In genomic region chr1:227234998-227235405, GRCh38 we compare ENCODE assay signal across 8 cellular contexts.
A peak's percentile ranks its signal among the peaks of the same experiment; 100 is the strongest.
DNase-seq lines count a peak whose midpoint lies in the region; ATAC-seq, FAIRE-seq and TF ChIP-seq lines count a peak whose summit lies in the region.

No MANE protein-coding gene starts in this region.

- WGBS in K562 (ENCODE audit: insufficient coverage, low coverage, missing lambda C conversion rate) = 15% methylated on average over 1 of the region's 1 CpG

- H3K9me3 ChIP-seq in K562 (replicated peaks; ENCODE audit: control insufficient read depth, insufficient read depth, low read depth, low read length) = no peaks in the 10 kb centered on the region

- intact Hi-C loops in K562 (cut with micrococcal nuclease) = loop anchor here (1.0 to 2.0 kb wide), 2 partner anchors 82 to 202 kb away; no protein-coding TSS in a partner anchor

- FAIRE-seq in K562 (lab: Jason Lieb, UNC) (peak; percentile 87), islet of Langerhans (lab: Jason Lieb, UNC) (peak; percentile 53)

- no peaks in the 10 kb centered on the region for H3K27me3 ChIP-seq in K562 (ENCODE audit: control insufficient read depth in 2 of 2, insufficient read depth in 2 of 2, low read length in 2 of 2)

- peak; percentile 98 for ATAC-seq in K562
- no peak for ATAC-seq in HG03095 (IDR thresholded peaks at IDR 0.05; ENCODE audit: unreplicated experiment)
- no peak for ATAC-seq in activated T-helper 17 cell treated with anti-CD3 and anti-CD28 coated beads, Interleukin-2, amount 50 U/mL, for 72 hours (replicated peaks)

- H3K9me1 ChIP-seq in K562 (ENCODE audit: control insufficient read depth, insufficient read depth, low read length) = no peaks in the 10 kb centered on the region

- no peaks in the 10 kb centered on the region; the same call in 1 of the 2 replicates for H4K20me1 ChIP-seq in K562 (replicated peaks; ENCODE audit: control insufficient read depth, insufficient read depth, low read length)

- BruUV-seq in K562 (replicated peaks; lab: Mats Ljungman, UMichigan) = no TSS peak

- no peak overlapping the region for H3K27ac Mint-ChIP-seq in activated T-helper 17 cell treated with anti-CD3 and anti-CD28 coated beads, Interleukin-2, amount 50 U/mL, for 72 hours

- H3K4me3 ChIP-seq in AG10803 (ENCODE audit: low read length) (no peak overlapping the region), K562 (no peak overlapping the region)

- H2AFZ ChIP-seq in K562 (ENCODE audit: low read depth, low read length) = no peak overlapping the region

- no peak for TF ChIP-seq POLR2A in K562 (conservative IDR thresholded peaks at IDR 0.05)

- DNase-seq in AG10803 (ENCODE audit: low read depth) (peak; percentile 64), GM13977 (ENCODE audit: low spot score) (peak; percentile 27), NCI-H226 (peak; percentile 20), K562 (ENCODE audit: extremely low read depth in 1 of 4, low spot score in 3 of 4) (peak; percentile 69 to 90 (median 82)), NOMO-1 (lab: John Stamatoyannopoulos, UW; ENCODE audit: unreplicated experiment in 2 of 2) (no peak)

- POLR2A ChIA-PET in K562 (lab: Yijun Ruan, JAX) = no interaction called here

- in situ Hi-C loops in GM13977 (cut with MboI; ENCODE audit: low pct_unique_long_range_greater_than_20kb, low sequenced_read_pairs, unreplicated experiment) (no loop called here), K562 (cut with MboI) (loop anchor here (10.0 kb wide), 1 partner anchor 200 kb away; no protein-coding TSS in a partner anchor)

- no peak overlapping the region for H3K4me2 ChIP-seq in K562 (ENCODE audit: insufficient read depth, low read length)

- H3K4me1 Mint-ChIP-seq in activated T-helper 17 cell treated with anti-CD3 and anti-CD28 coated beads, Interleukin-2, amount 50 U/mL, for 72 hours = no peaks in the 10 kb centered on the region

- TF ChIP-seq CTCF in AG10803 (conservative IDR thresholded peaks at IDR 0.05; ENCODE audit: low read length) (peak; percentile 59), GM13977 (IDR thresholded peaks at IDR 0.05; ENCODE audit: extremely low read depth, insufficient read depth, missing control alignments) (peak; percentile 30), K562 (IDR thresholded peaks at IDR 0.05 in 2 of 3, conservative IDR thresholded peaks at IDR 0.05 in 1 of 3; ENCODE audit: insufficient read depth in 2 of 3, low read depth in 1 of 3, low read length in 3 of 3) (peak; percentile 85 to 89 (median 88))

- peak; percentile 68 for TF ChIP-seq EP300 in K562 (IDR thresholded peaks at IDR 0.05; ENCODE audit: low read length)

- peaks cover 75% of the 10 kb centered on the region for H3K79me2 ChIP-seq in K562 (ENCODE audit: control insufficient read depth, insufficient read depth, low read length)

- H3K27me3 Mint-ChIP-seq in activated T-helper 17 cell treated with anti-CD3 and anti-CD28 coated beads, Interleukin-2, amount 50 U/mL, for 72 hours = peaks cover 22% of the 10 kb centered on the region

- TF ChIP-seq RAD21 in K562 (CRISPR knock-in tag; conservative IDR thresholded peaks at IDR 0.05 in 1 of 2, IDR thresholded peaks at IDR 0.05 in 1 of 2) = peak; percentile 55 to 90

- no peaks in the 10 kb centered on the region for H3K9me3 Mint-ChIP-seq in activated T-helper 17 cell treated with anti-CD3 and anti-CD28 coated beads, Interleukin-2, amount 50 U/mL, for 72 hours

- H3K27ac ChIP-seq in K562 (ENCODE audit: extremely low read depth, low read depth, low read length) = peak overlapping the region; percentile 5; the same call in 1 of the 3 replicates

- no peak overlapping the region for H3K4me3 Mint-ChIP-seq in activated T-helper 17 cell treated with anti-CD3 and anti-CD28 coated beads, Interleukin-2, amount 50 U/mL, for 72 hours

- H3K4me1 ChIP-seq in K562 (replicated peaks in 1 of 2; ENCODE audit: control insufficient read depth in 2 of 2, insufficient read depth in 2 of 2, low read length in 2 of 2) = peaks cover 5 to 7% of the 10 kb centered on the region in 2 experiments; a peak in 4 of 5 replicates

- H3K36me3 Mint-ChIP-seq in activated T-helper 17 cell treated with anti-CD3 and anti-CD28 coated beads, Interleukin-2, amount 50 U/mL, for 72 hours (ENCODE audit: low read depth) = no peaks in the 10 kb centered on the region

- 0 out of 3 replicates have a peak, but pooled peaks cover 2% of the 10 kb centered on the region for H3K36me3 ChIP-seq in K562 (ENCODE audit: control insufficient read depth, insufficient read depth, low read length)

- CTCF ChIA-PET in K562 (lab: Yijun Ruan, JAX; ENCODE audit: low intra/inter-chr PET ratio) = interaction anchor here (0.6 to 1.7 kb wide), 7 partner anchors 122 to 246 kb away, joined by 3 to 8 read pairs (median 4); no protein-coding TSS in a partner anchor

- H3K9ac ChIP-seq in K562 (ENCODE audit: insufficient read depth in 1 of 2, low read depth in 2 of 2, low read length in 2 of 2) = no peak overlapping the region

TF ChIP-seq in K562, 482 proteins besides CTCF, POLR2A, EP300 and RAD21 (continues in another document):
- TF ChIP-seq, protein P1, sequence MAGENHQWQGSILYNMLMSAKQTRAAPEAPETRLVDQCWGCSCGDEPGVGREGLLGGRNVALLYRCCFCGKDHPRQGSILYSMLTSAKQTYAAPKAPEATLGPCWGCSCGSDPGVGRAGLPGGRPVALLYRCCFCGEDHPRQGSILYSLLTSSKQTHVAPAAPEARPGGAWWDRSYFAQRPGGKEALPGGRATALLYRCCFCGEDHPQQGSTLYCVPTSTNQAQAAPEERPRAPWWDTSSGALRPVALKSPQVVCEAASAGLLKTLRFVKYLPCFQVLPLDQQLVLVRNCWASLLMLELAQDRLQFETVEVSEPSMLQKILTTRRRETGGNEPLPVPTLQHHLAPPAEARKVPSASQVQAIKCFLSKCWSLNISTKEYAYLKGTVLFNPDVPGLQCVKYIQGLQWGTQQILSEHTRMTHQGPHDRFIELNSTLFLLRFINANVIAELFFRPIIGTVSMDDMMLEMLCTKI (IDR thresholded peaks at IDR 0.05; ENCODE audit: partially characterized antibody) = no peak
- TF ChIP-seq ARID2 (IDR thresholded peaks at IDR 0.05) (no peak), ZZZ3 (IDR thresholded peaks at IDR 0.05) (no peak), YBX1 (IDR thresholded peaks at IDR 0.05) (no peak), ZNF253 (CRISPR knock-in tag; conservative IDR thresholded peaks at IDR 0.05) (no peak), OTX1 (CRISPR knock-in tag; IDR thresholded peaks at IDR 0.05) (no peak), MAFF (IDR thresholded peaks at IDR 0.05; ENCODE audit: low read length) (peak; percentile 55), ZNF197 (CRISPR knock-in tag; IDR thresholded peaks at IDR 0.05; ENCODE audit: low read depth) (no peak), HDAC3 (IDR thresholded peaks at IDR 0.05; ENCODE audit: borderline replicate concordance, partially characterized antibody) (peak; percentile 52), CC2D1A (IDR thresholded peaks at IDR 0.05) (peak; percentile 90), SMARCC2 (IDR thresholded peaks at IDR 0.05; ENCODE audit: low read depth) (no peak), NFYB (IDR thresholded peaks at IDR 0.05; ENCODE audit: extremely low read depth, insufficient read length) (no peak), ZNF263 (CRISPR knock-in tag; IDR thresholded peaks at IDR 0.05; ENCODE audit: borderline replicate concordance) (0 out of 2 replicates have a peak, but pooled peaks have one; percentile 28), AFF1 (IDR thresholded peaks at IDR 0.05; ENCODE audit: low read depth in 1 of 2, partially characterized antibody in 2 of 2) (peak in 1 of 2 experiments; percentile 21), MEIS2 (IDR thresholded peaks at IDR 0.05; ENCODE audit: partially characterized antibody) (peak; percentile 73), POLR3A (IDR thresholded peaks at IDR 0.05; ENCODE audit: borderline replicate concordance, extremely low read depth, insufficient read depth, insufficient read length) (no peak), NR2C1 (IDR thresholded peaks at IDR 0.05) (no peak), NR2C1 (tag; IDR thresholded peaks at IDR 0.05) (no peak), FOSL1 (tag; conservative IDR thresholded peaks at IDR 0.05) (peak; percentile 40; the same call in 1 of the 2 replicates)
- TF ChIP-seq, protein P2, sequence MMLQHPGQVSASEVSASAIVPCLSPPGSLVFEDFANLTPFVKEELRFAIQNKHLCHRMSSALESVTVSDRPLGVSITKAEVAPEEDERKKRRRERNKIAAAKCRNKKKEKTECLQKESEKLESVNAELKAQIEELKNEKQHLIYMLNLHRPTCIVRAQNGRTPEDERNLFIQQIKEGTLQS (IDR thresholded peaks at IDR 0.05) = 0 out of 2 replicates have a peak, but pooled peaks have one; percentile 14
- TF ChIP-seq, protein P2 (CRISPR knock-in tag; conservative IDR thresholded peaks at IDR 0.05) = no peak

Comparison
In these comparisons a context has a peak if more than half of its experiments do, and no peak if none do; other contexts are left out.
1. DNase-seq: peak in AG10803 (single experiment), GM13977 (single experiment), NCI-H226 (single experiment) and K562 (4 of 4); none in NOMO-1 (0 of 2).
2. CTCF ChIP-seq: peak in every context shown above with its lines; median percentile 88 in K562; 59 in AG10803; 30 in GM13977.